30 cellular contexts compared by ENCODE assay signal in genomic region chr19:3245050-3245449, GRCh38. TPM values are rescaled to one million over a fixed set of nuclear protein-coding genes. Genes with fewer than 3 reads are reported as not detected.
"Had no signal": no experiment of that assay in that cellular context is flagged by ENCODE, and none has a peak within 500 bp of the region (broad histone marks: within the 10 kb centered on the region; RNA-seq: fewer than 3 reads in every experiment).

No MANE protein-coding gene starts in this region.

- H3K27ac ChIP-seq: adrenal gland, body of pancreas, esophagus muscularis mucosa, foreskin keratinocyte, gastrocnemius medialis had no signal

- FAIRE-seq: colon had no signal

- H3K9me3 ChIP-seq: adrenal gland, body of pancreas, esophagus muscularis mucosa, gastrocnemius medialis had no signal

- H3K27me3 ChIP-seq: adrenal gland, body of pancreas, foreskin keratinocyte had no signal

- H3K4me3 ChIP-seq: adrenal gland, body of pancreas, esophagus muscularis mucosa, gastrocnemius medialis had no signal

- ATAC-seq: activated CD4-positive, alpha-beta T cell treated with anti-CD3 and anti-CD28 coated beads for 36 hours; activated CD8-positive, alpha-beta memory T cell treated with anti-CD3 and anti-CD28 coated beads, Interleukin-2, amount 10 ng/mL, durations not matched to agents 7 days and 5 days; activated CD8-positive, alpha-beta T cell treated with anti-CD3 and anti-CD28 coated beads, Interleukin-2, amount 10 ng/mL, durations not matched to agents 7 days and 5 days; activated naive CD8-positive, alpha-beta T cell treated with anti-CD3 and anti-CD28 coated beads, Interleukin-2, amount 50 U/mL, for 24 hours; body of pancreas; effector memory CD8-positive, alpha-beta T cell; foreskin keratinocyte; gastrocnemius medialis had no signal

- H3K4me1 ChIP-seq: adrenal gland, body of pancreas, esophagus muscularis mucosa, foreskin keratinocyte, gastrocnemius medialis had no signal

- H3K36me3 ChIP-seq: adrenal gland, esophagus muscularis mucosa, gastrocnemius medialis had no signal

- DNase-seq: activated CD4-positive, alpha-beta memory T cell treated with anti-CD3 and anti-CD28 coated beads for 36 hours; activated CD4-positive, alpha-beta T cell treated with anti-CD3 and anti-CD28 coated beads for 36 hours; activated CD4-positive, alpha-beta T cell treated with anti-CD3 and anti-CD28 coated beads, Interleukin-2, amount 10 ng/mL, durations not matched to agents 24 days and 14 days; activated CD4-positive, CD25-positive, alpha-beta regulatory T cell; activated CD4-positive, CD25-positive, alpha-beta regulatory T cell treated with anti-CD3 and anti-CD28 coated beads, Interleukin-2, amount 50 U/mL, for 72 hours; activated CD8-positive, alpha-beta memory T cell treated with anti-CD3 and anti-CD28 coated beads, Interleukin-2, amount 10 ng/mL, durations not matched to agents 7 days and 5 days; activated CD8-positive, alpha-beta memory T cell treated with anti-CD3 and anti-CD28 coated beads, Interleukin-2, amount 50 U/mL, for 4 hours; activated CD8-positive, alpha-beta T cell treated with anti-CD3 and anti-CD28 coated beads, Interleukin-2, amount 10 ng/mL, durations not matched to agents 7 days and 5 days; activated effector memory CD4-positive, alpha-beta T cell treated with anti-CD3 and anti-CD28 coated beads, Interleukin-2, amount 50 U/mL, for 16 hours; activated naive CD4-positive, alpha-beta T cell treated with anti-CD3 and anti-CD28 coated beads for 36 hours; activated naive CD8-positive, alpha-beta T cell treated with anti-CD3 and anti-CD28 coated beads for 36 hours; activated naive CD8-positive, alpha-beta T cell treated with anti-CD3 and anti-CD28 coated beads, Interleukin-2, amount 50 U/mL, for 24 hours; activated T-cell treated with anti-CD3 and anti-CD28 coated beads, Interleukin-2, amount 50 U/mL, for 1 hour; activated T-cell treated with anti-CD3 and anti-CD28 coated beads, Interleukin-2, amount 50 U/mL, for 48 hours; adrenal gland; amygdala; aorta; body of pancreas; caudate nucleus; cortex of kidney; dermis blood vessel endothelial cell; effector CD4-positive, alpha-beta T cell; effector memory CD8-positive, alpha-beta T cell; erythroblast; foreskin keratinocyte; gastrocnemius medialis; glutamatergic neuron; T-helper 2 cell had no signal

RNA-seq across cellular contexts. Expression of gene CELF5, which starts 20.6 kb away (rescaled TPM):
- total RNA-seq: activated CD8-positive, alpha-beta memory T cell treated with anti-CD3 and anti-CD28 coated beads, Interleukin-2, amount 10 ng/mL, durations not matched to agents 7 days and 5 days; activated naive CD4-positive, alpha-beta T cell treated with anti-CD3 and anti-CD28 coated beads for 36 hours; aorta; dermis blood vessel endothelial cell; gastrocnemius medialis had no signal
